Comparison of ENCODE assay signal across 8 cellular contexts in genomic region chr15:72375501-72375845, GRCh38. TPM values are rescaled to one million over a fixed set of nuclear protein-coding genes. Genes with fewer than 3 reads are reported as not detected.
DNase-seq lines count a peak whose midpoint lies in the region; ATAC-seq and TF ChIP-seq lines count a peak whose summit lies in the region.

No MANE protein-coding gene starts in this region.

- TF ChIP-seq POLR2A in Peyer's patch (IDR thresholded peaks at IDR 0.05), result no peak

- peak overlapping the region; percentile 96 to 99 for H3K27ac Mint-ChIP-seq in natural killer cell

- H3K27me3 ChIP-seq in Peyer's patch (no peaks in the 10 kb centered on the region), esophagus (ENCODE audit: control insufficient read depth in 1 of 2, insufficient read depth in 2 of 2, low read length in 2 of 2) (no peaks in the 10 kb centered on the region)

- no peak for DNase-seq in activated CD4-positive, CD25-positive, alpha-beta regulatory T cell treated with anti-CD3 and anti-CD28 coated beads, Interleukin-2, amount 50 U/mL, for 72 hours
- DNase-seq in Peyer's patch, result peak in 1 of 3 donors; percentile 86
- DNase-seq in natural killer cell, result no peak
- DNase-seq in HT-29 (ENCODE audit: low spot score), result no peak

- H3K4me1 ChIP-seq in Peyer's patch (peaks cover 0 to 38% (median 11%) of the 10 kb centered on the region in 4 donors), esophagus (ENCODE audit: control insufficient read depth in 2 of 2, insufficient read depth in 2 of 2, low read length in 1 of 2) (no peaks in the 10 kb centered on the region)

- intact Hi-C loops in natural killer cell (cut with micrococcal nuclease), result loop anchor here (5.0 to 10.0 kb wide), 2 partner anchors 148 to 409 kb away; partner anchors contain the start of gene ADPGK

- peaks cover 0 to 4% (median 0%) of the 10 kb centered on the region in 3 donors for H3K36me3 ChIP-seq in Peyer's patch
- H3K36me3 ChIP-seq in esophagus (ENCODE audit: control insufficient read depth in 2 of 2, insufficient read depth in 2 of 2, low read length in 1 of 2), result no peaks in the 10 kb centered on the region

- H3K4me3 ChIP-seq in Peyer's patch, result peak overlapping the region; percentile 72 to 84 (median 76)
- peak overlapping the region; percentile 59 to 73 for H3K4me3 ChIP-seq in esophagus (ENCODE audit: low read depth in 1 of 2, low read length in 2 of 2)

- H3K4me1 Mint-ChIP-seq in natural killer cell, result peaks cover 38 to 47% of the 10 kb centered on the region in 2 donors

- TF ChIP-seq CTCF in Peyer's patch (IDR thresholded peaks at IDR 0.05), result no peak
- no peak for TF ChIP-seq CTCF in natural killer cell (IDR thresholded peaks at IDR 0.05)

- H3K27me3 Mint-ChIP-seq in natural killer cell (ENCODE audit: low read depth in 2 of 2), result no peaks in the 10 kb centered on the region

- peak; percentile 46 to 50 for ATAC-seq in activated CD4-positive, CD25-positive, alpha-beta regulatory T cell treated with anti-CD3 and anti-CD28 coated beads, Interleukin-2, amount 50 U/mL, for 24 hours
- ATAC-seq in HG02870 (IDR thresholded peaks at IDR 0.05; ENCODE audit: unreplicated experiment) (peak; percentile 37), natural killer cell (peak; percentile 41 to 54 (median 43)), GM18861 (IDR thresholded peaks at IDR 0.05; ENCODE audit: unreplicated experiment) (no peak)

- H3K9me3 Mint-ChIP-seq in natural killer cell, result no peaks in the 10 kb centered on the region

- H3K9me3 ChIP-seq in Peyer's patch (no peaks in the 10 kb centered on the region), esophagus (ENCODE audit: control insufficient read depth in 2 of 2, insufficient read depth in 1 of 2, low read depth in 1 of 2, low read length in 1 of 2) (no peaks in the 10 kb centered on the region)

- WGBS in esophagus, 2 donors, result 0% methylated on average over 17 of the region's 17 CpGs

- H3K36me3 Mint-ChIP-seq in natural killer cell, result no peaks in the 10 kb centered on the region

- H3K4me3 Mint-ChIP-seq in natural killer cell, result peak overlapping the region; percentile 98

- peak overlapping the region; percentile 88 to 96 (median 90) for H3K27ac ChIP-seq in Peyer's patch
- H3K27ac ChIP-seq in esophagus (ENCODE audit: low read depth in 2 of 2, low read length in 1 of 2), result peak overlapping the region; percentile 85 to 92

RNA-seq across cellular contexts. Expression of gene HEXA, which starts 0.3 kb away (rescaled TPM):
- total RNA-seq in Peyer's patch (10 to 100 TPM; 45.4 to 81.4 (median 69.1) TPM), natural killer cell (100 to 1,000 TPM; 154 to 173 (median 172) TPM)
- 10 to 100 TPM; 22.8 to 24.2 TPM for polyA plus RNA-seq in esophagus
- total RNA-seq in HT-29 (2014; rRNA removed; shearing (Covaris generic)), result 90.3 and 95.0 TPM in 2 replicates

RNA-seq across cellular contexts. Expression of gene TMEM202, which starts 22.6 kb away (rescaled TPM):
- total RNA-seq in Peyer's patch (not detected), natural killer cell (not detected)
- polyA plus RNA-seq in esophagus, result not detected
- total RNA-seq in HT-29 (2014; rRNA removed; shearing (Covaris generic)), result not detected in 2 replicates

RNA-seq across cellular contexts. Expression of gene CELF6, which starts 55.5 kb away (rescaled TPM):
- total RNA-seq in Peyer's patch (1 to 10 TPM in 3 of 4 donors, not detected in 1; 1.8 to 3.7 (median 3.6) TPM), natural killer cell (1 to 10 TPM; 2.6 to 3.2 (median 2.8) TPM)
- 1 to 10 TPM; 1.0 to 1.4 TPM for polyA plus RNA-seq in esophagus
- 0.31 and 0.55 TPM in 2 replicates for total RNA-seq in HT-29 (2014; rRNA removed; shearing (Covaris generic))
